ENCODE assay signal across 8 cellular contexts in genomic region chr15:29103825-29104565, GRCh38.
A peak's percentile ranks its signal among the peaks of the same experiment; 100 is the strongest.
DNase-seq lines count a peak whose midpoint lies in the region; ATAC-seq and TF ChIP-seq lines count a peak whose summit lies in the region.

No MANE protein-coding gene starts in this region.

- CTCF ChIA-PET in SK-N-SH (lab: Yijun Ruan, JAX), result interaction anchor here (1.2 to 4.6 kb wide), 3 partner anchors 10 to 14 kb away, joined by 3 to 45 read pairs (median 8); no protein-coding TSS in a partner anchor

- POLR2A ChIA-PET in SK-N-SH (lab: Yijun Ruan, JAX), result interaction anchor here (0.6 kb wide), 1 partner anchor 91 kb away, joined by 3 read pairs; no protein-coding TSS in a partner anchor

- H3F3A ChIP-seq in SK-N-SH (replicated peaks; ENCODE audit: insufficient read depth), result no peaks in the 10 kb centered on the region

- H4K20me1 ChIP-seq in SK-N-SH (ENCODE audit: insufficient read depth), result no peaks in the 10 kb centered on the region

- ATAC-seq in HG03280 (IDR thresholded peaks at IDR 0.05; ENCODE audit: unreplicated experiment), result peak; percentile 75
- ATAC-seq in activated CD4-positive, CD25-positive, alpha-beta regulatory T cell treated with anti-CD3 and anti-CD28 coated beads, Interleukin-2, amount 50 U/mL, for 24 hours, result peak; percentile 65 to 66

- TF ChIP-seq CTCF in SK-N-SH (IDR thresholded peaks at IDR 0.05), result no peak

- WGBS in SK-N-SH (ENCODE audit: low lambda C conversion rate), result 91% methylated on average over 17 of the region's 47 CpGs

- no peak overlapping the region for H3K9ac ChIP-seq in SK-N-SH

- H3K27me3 ChIP-seq in SK-N-SH (ENCODE audit: insufficient read depth), result no peaks in the 10 kb centered on the region

- no peak overlapping the region for H3K4me2 ChIP-seq in SK-N-SH

- no peaks in the 10 kb centered on the region for H3K36me3 ChIP-seq in SK-N-SH (replicated peaks in 1 of 2; ENCODE audit: control insufficient read depth in 1 of 2, insufficient read depth in 2 of 2, low read length in 1 of 2)

- no peak for TF ChIP-seq EP300 in SK-N-SH (IDR thresholded peaks at IDR 0.05; ENCODE audit: borderline replicate concordance in 1 of 2, low read depth in 1 of 2, low read length in 1 of 2)

- H3K9me3 ChIP-seq in SK-N-SH, result no peaks in the 10 kb centered on the region

- no peak overlapping the region; a peak in 1 of 4 replicates for H3K4me3 ChIP-seq in SK-N-SH (ENCODE audit: low read depth in 2 of 2, low read length in 1 of 2)

- no peaks in the 10 kb centered on the region for H3K79me2 ChIP-seq in SK-N-SH (ENCODE audit: insufficient read depth)

- TF ChIP-seq RAD21 in SK-N-SH (IDR thresholded peaks at IDR 0.05; ENCODE audit: low read length), result no peak

- DNase-seq in EH (ENCODE audit: low read depth) (peak; percentile 83), kidney tubule cell (ENCODE audit: low spot score) (peak; percentile 71), SK-N-SH (no peak), NCI-H345 treated with DMSO at 0.1 percent for 48 hours (lab: John Stamatoyannopoulos, UW; ENCODE audit: unreplicated experiment) (no peak)
- peak; percentile 31 for DNase-seq in central memory CD4-positive, alpha-beta T cell
- DNase-seq in stimulated activated CD4-positive, alpha-beta T cell treated with anti-CD3 and anti-CD28 coated beads, Interleukin-2, amount 100 ng/mL, for 48 hours, result peak; percentile 60 to 66

- H3K9me2 ChIP-seq in SK-N-SH, result no peaks in the 10 kb centered on the region

- no peaks in the 10 kb centered on the region for H3K4me1 ChIP-seq in SK-N-SH (ENCODE audit: control insufficient read depth in 1 of 2, insufficient read depth in 2 of 2, low read depth in 1 of 2, low read length in 1 of 2)

- H3K27ac ChIP-seq in SK-N-SH (ENCODE audit: low read depth in 2 of 2, low read length in 1 of 2), result no peak overlapping the region

- no peak overlapping the region for H2AFZ ChIP-seq in SK-N-SH (ENCODE audit: low read depth)

TF ChIP-seq in SK-N-SH, 30 proteins besides CTCF, POLR2A, EP300 and RAD21:
- TF ChIP-seq ZBTB33 (IDR thresholded peaks at IDR 0.05; ENCODE audit: borderline replicate concordance, low read depth) (no peak), POLR2AphosphoS5 (IDR thresholded peaks at IDR 0.05; ENCODE audit: low read depth, low read length) (no peak), USF1 (IDR thresholded peaks at IDR 0.05; ENCODE audit: borderline replicate concordance, low read depth) (no peak), FOXM1 (IDR thresholded peaks at IDR 0.05; ENCODE audit: low read depth) (no peak), GATA2 (CRISPR knock-in tag; IDR thresholded peaks at IDR 0.05) (no peak), REST (IDR thresholded peaks at IDR 0.05; ENCODE audit: low read depth, low read length) (no peak), FOXJ3 (CRISPR knock-in tag; IDR thresholded peaks at IDR 0.05) (no peak), GABPA (IDR thresholded peaks at IDR 0.05; ENCODE audit: low read depth) (no peak), TEAD4 (IDR thresholded peaks at IDR 0.05; ENCODE audit: borderline replicate concordance, insufficient read depth) (no peak), MXI1 (IDR thresholded peaks at IDR 0.05; ENCODE audit: low read depth, low read length) (no peak), CHD2 (IDR thresholded peaks at IDR 0.05; ENCODE audit: low read length, partially characterized antibody) (no peak), EZH2phosphoT487 (IDR thresholded peaks at IDR 0.05; ENCODE audit: borderline replicate concordance, low read depth) (no peak), IRF3 (IDR thresholded peaks at IDR 0.05; ENCODE audit: low read depth, low read length) (no peak), FOSL2 (IDR thresholded peaks at IDR 0.05; ENCODE audit: borderline replicate concordance, low read depth) (no peak), TAF1 (IDR thresholded peaks at IDR 0.05; ENCODE audit: borderline replicate concordance, low read depth, low read length) (no peak), RFX5 (IDR thresholded peaks at IDR 0.05; ENCODE audit: low read length) (no peak), ELF1 (IDR thresholded peaks at IDR 0.05) (no peak), NRF1 (IDR thresholded peaks at IDR 0.05; ENCODE audit: low read depth, low read length) (no peak)

Comparison
In these comparisons a context has a peak if more than half of its experiments do, and no peak if none do; other contexts are left out.
1. DNase-seq: peak in EH (single experiment), central memory CD4-positive, alpha-beta T cell (single experiment), kidney tubule cell (single experiment) and stimulated activated CD4-positive, alpha-beta T cell treated with anti-CD3 and anti-CD28 coated beads, Interleukin-2, amount 100 ng/mL, for 48 hours (2 of 2); none in SK-N-SH (single experiment) and NCI-H345 treated with DMSO at 0.1 percent for 48 hours (single experiment).